In the genomic region with DNA sequence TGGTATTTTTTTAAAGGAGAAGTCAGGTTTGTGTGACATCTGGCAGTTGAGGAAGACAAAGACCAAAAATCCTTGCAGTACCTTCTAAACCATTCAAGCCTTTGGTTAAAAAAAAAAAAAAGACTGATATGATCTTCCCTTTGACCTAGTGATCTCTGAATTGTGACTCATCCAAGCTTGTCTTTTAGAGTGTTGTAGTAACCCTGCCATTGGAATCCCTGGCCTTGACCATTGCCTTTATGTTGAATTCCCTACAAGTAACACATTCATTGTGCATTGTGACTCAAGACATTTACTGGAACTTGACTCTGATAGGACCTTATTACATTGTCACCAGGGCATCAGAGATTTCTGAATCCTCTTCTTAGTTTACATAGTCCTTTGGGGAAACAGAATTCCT, we compare ENCODE assay signal across 23 cellular contexts.
"Had no signal": no experiment of that assay in that cellular context is flagged by ENCODE, and none has a peak within 500 bp of the region (broad histone marks: within the 10 kb centered on the region; RNA-seq: fewer than 3 reads in every experiment).

No MANE protein-coding gene starts in this region.

- H3K36me3 ChIP-seq: MG63 had no signal

- H3K4me2 ChIP-seq: PC-9 had no signal

- DNase-seq: activated CD4-positive, alpha-beta T cell treated with anti-CD3 and anti-CD28 coated beads, Interleukin-2, amount 10 ng/mL, durations not matched to agents 7 days and 5 days; activated CD4-positive, CD25-positive, alpha-beta regulatory T cell; activated CD8-positive, alpha-beta memory T cell treated with anti-CD3 and anti-CD28 coated beads, Interleukin-2, amount 50 U/mL, for 4 hours; activated CD8-positive, alpha-beta T cell treated with anti-CD3 and anti-CD28 coated beads for 36 hours; activated gamma-delta T cell treated with Interleukin-2 at 50 U/mL for 16 hours; activated naive CD4-positive, alpha-beta T cell treated with anti-CD3 and anti-CD28 coated beads, Interleukin-2, amount 10 ng/mL, durations not matched to agents 7 days and 5 days; activated naive CD8-positive, alpha-beta T cell treated with anti-CD3 and anti-CD28 coated beads for 36 hours; activated T-cell treated with anti-CD3 and anti-CD28 coated beads, Interleukin-2, amount 50 U/mL, for 72 hours; caudate nucleus; MG63; MV-4-11; NCI-H1105; NCI-H1436; NCI-H187; NCI-H2081; NCI-H510A treated with DMSO at 0.1 percent for 48 hours; NCI-H69; PC-9; SIG-M5; T-cell; T-helper 2 cell had no signal

- H3K36me3 Mint-ChIP-seq: activated naive CD4-positive, alpha-beta T cell treated with anti-CD3 and anti-CD28 coated beads, Interleukin-2, amount 10 ng/mL, durations not matched to agents 7 days and 5 days; activated naive CD8-positive, alpha-beta T cell treated with anti-CD3 and anti-CD28 coated beads for 36 hours; T-cell had no signal

- H3K27ac Mint-ChIP-seq: activated CD4-positive, alpha-beta T cell treated with anti-CD3 and anti-CD28 coated beads, Interleukin-2, amount 10 ng/mL, durations not matched to agents 7 days and 5 days; activated CD8-positive, alpha-beta T cell treated with anti-CD3 and anti-CD28 coated beads for 36 hours; activated naive CD4-positive, alpha-beta T cell treated with anti-CD3 and anti-CD28 coated beads, Interleukin-2, amount 10 ng/mL, durations not matched to agents 7 days and 5 days; activated naive CD8-positive, alpha-beta T cell treated with anti-CD3 and anti-CD28 coated beads for 36 hours; activated T-cell treated with anti-CD3 and anti-CD28 coated beads, Interleukin-2, amount 50 U/mL, for 72 hours; activated T-helper 2 cell treated with anti-CD3 and anti-CD28 coated beads, Interferon-gamma antibody, Interleukin-2, Interleukin-4, amounts not matched to agents 10 μg/mL and 5 μg/mL and 100 μg/mL, durations not matched to agents 14 hours and 24 hours and 36 hours; T-cell had no signal

- H3K27ac ChIP-seq: PC-9, VCaP had no signal

- H3K27me3 Mint-ChIP-seq: activated CD4-positive, alpha-beta T cell treated with anti-CD3 and anti-CD28 coated beads, Interleukin-2, amount 10 ng/mL, durations not matched to agents 7 days and 5 days; activated CD8-positive, alpha-beta T cell treated with anti-CD3 and anti-CD28 coated beads for 36 hours; activated naive CD4-positive, alpha-beta T cell treated with anti-CD3 and anti-CD28 coated beads, Interleukin-2, amount 10 ng/mL, durations not matched to agents 7 days and 5 days; activated naive CD8-positive, alpha-beta T cell treated with anti-CD3 and anti-CD28 coated beads for 36 hours; T-cell had no signal

- H3K4me3 Mint-ChIP-seq: activated CD4-positive, alpha-beta T cell treated with anti-CD3 and anti-CD28 coated beads, Interleukin-2, amount 10 ng/mL, durations not matched to agents 7 days and 5 days; activated CD8-positive, alpha-beta T cell treated with anti-CD3 and anti-CD28 coated beads for 36 hours; activated naive CD4-positive, alpha-beta T cell treated with anti-CD3 and anti-CD28 coated beads, Interleukin-2, amount 10 ng/mL, durations not matched to agents 7 days and 5 days; activated naive CD8-positive, alpha-beta T cell treated with anti-CD3 and anti-CD28 coated beads for 36 hours; activated T-cell treated with anti-CD3 and anti-CD28 coated beads, Interleukin-2, amount 50 U/mL, for 72 hours; T-cell had no signal

- H3K4me3 ChIP-seq: MG63, PC-9 had no signal

- H3K4me1 Mint-ChIP-seq: activated CD4-positive, alpha-beta T cell treated with anti-CD3 and anti-CD28 coated beads, Interleukin-2, amount 10 ng/mL, durations not matched to agents 7 days and 5 days; activated naive CD4-positive, alpha-beta T cell treated with anti-CD3 and anti-CD28 coated beads, Interleukin-2, amount 10 ng/mL, durations not matched to agents 7 days and 5 days; activated naive CD8-positive, alpha-beta T cell treated with anti-CD3 and anti-CD28 coated beads for 36 hours; T-cell had no signal

- ATAC-seq: activated CD8-positive, alpha-beta T cell treated with anti-CD3 and anti-CD28 coated beads for 36 hours; activated T-cell treated with anti-CD3 and anti-CD28 coated beads, Interleukin-2, amount 50 U/mL, for 72 hours; T-cell had no signal

- H2AFZ ChIP-seq: PC-9 had no signal

- H3K27me3 ChIP-seq: MG63 had no signal

- H3K9me3 ChIP-seq: MG63 had no signal
